Comparison of ENCODE assay signal across 8 cellular contexts in genomic region chr6:30618270-30618787, GRCh38. TPM values are rescaled to one million over a fixed set of nuclear protein-coding genes. Genes with fewer than 3 reads are reported as not detected.
DNase-seq lines count a peak whose midpoint lies in the region; ATAC-seq lines count a peak whose summit lies in the region.

No MANE protein-coding gene starts in this region.

- H3K27me3 Mint-ChIP-seq in activated CD4-positive, alpha-beta T cell treated with anti-CD3 and anti-CD28 coated beads for 36 hours = no peaks in the 10 kb centered on the region
- peaks cover 6% of the 10 kb centered on the region for H3K27me3 Mint-ChIP-seq in activated T-helper 1 cell treated with anti-CD3 and anti-CD28 coated beads, Interleukin-12 subunit alpha, Interleukin-12 subunit beta, Interleukin-2, Interleukin-4 antibody, amounts not matched to agents 30 ng/mL and 10 ng/mL and 1 ng/mL, durations not matched to agents 14 hours and 24 hours and 36 hours (ENCODE audit: insufficient read depth)
- H3K27me3 Mint-ChIP-seq in immature natural killer cell (ENCODE audit: low read depth in 3 of 3) = peaks cover 29 to 35% (median 35%) of the 10 kb centered on the region in 3 donors

- H3K9me3 Mint-ChIP-seq in activated CD4-positive, alpha-beta T cell treated with anti-CD3 and anti-CD28 coated beads for 36 hours (ENCODE audit: low read depth) = no peaks in the 10 kb centered on the region
- no peaks in the 10 kb centered on the region for H3K9me3 Mint-ChIP-seq in activated T-helper 1 cell treated with anti-CD3 and anti-CD28 coated beads, Interleukin-12 subunit alpha, Interleukin-12 subunit beta, Interleukin-2, Interleukin-4 antibody, amounts not matched to agents 30 ng/mL and 10 ng/mL and 1 ng/mL, durations not matched to agents 14 hours and 24 hours and 36 hours
- peaks cover 0 to 9% (median 2%) of the 10 kb centered on the region in 6 donors for H3K9me3 Mint-ChIP-seq in immature natural killer cell

- peaks cover 73% of the 10 kb centered on the region for H3K36me3 Mint-ChIP-seq in activated CD4-positive, alpha-beta T cell treated with anti-CD3 and anti-CD28 coated beads for 36 hours (ENCODE audit: low read depth)
- H3K36me3 Mint-ChIP-seq in activated T-helper 1 cell treated with anti-CD3 and anti-CD28 coated beads, Interleukin-12 subunit alpha, Interleukin-12 subunit beta, Interleukin-2, Interleukin-4 antibody, amounts not matched to agents 30 ng/mL and 10 ng/mL and 1 ng/mL, durations not matched to agents 14 hours and 24 hours and 36 hours (ENCODE audit: low read depth) = peaks cover 55% of the 10 kb centered on the region
- H3K36me3 Mint-ChIP-seq in immature natural killer cell = peaks cover 24 to 34% (median 27%) of the 10 kb centered on the region in 3 donors

- ATAC-seq in activated CD4-positive, alpha-beta T cell treated with anti-CD3 and anti-CD28 coated beads for 36 hours = no peak
- no peak for ATAC-seq in GM19397 (IDR thresholded peaks at IDR 0.05; ENCODE audit: unreplicated experiment)

- DNase-seq in activated CD4-positive, alpha-beta T cell treated with anti-CD3 and anti-CD28 coated beads for 36 hours = no peak
- DNase-seq in activated CD4-positive, alpha-beta T cell treated with anti-CD3 and anti-CD28 coated beads for 48 hours = no peak
- no peak for DNase-seq in activated T-helper 1 cell treated with anti-CD3 and anti-CD28 coated beads, Interleukin-12 subunit alpha, Interleukin-12 subunit beta, Interleukin-2, Interleukin-4 antibody, amounts not matched to agents 30 ng/mL and 10 ng/mL and 1 ng/mL, durations not matched to agents 14 hours and 24 hours and 36 hours (ENCODE audit: low spot score)
- DNase-seq in immature natural killer cell = no peak
- DNase-seq in substantia nigra (lab: John Stamatoyannopoulos, UW) = no peak
- DNase-seq in activated gamma-delta T cell treated with Interleukin-2 at 50 U/mL for 16 hours = no peak
- no peak for DNase-seq in NCI-H1092 treated with DMSO at 0.1 percent for 48 hours (lab: John Stamatoyannopoulos, UW)

- peak overlapping the region; percentile 98 for H3K27ac Mint-ChIP-seq in activated CD4-positive, alpha-beta T cell treated with anti-CD3 and anti-CD28 coated beads for 36 hours
- H3K27ac Mint-ChIP-seq in activated T-helper 1 cell treated with anti-CD3 and anti-CD28 coated beads, Interleukin-12 subunit alpha, Interleukin-12 subunit beta, Interleukin-2, Interleukin-4 antibody, amounts not matched to agents 30 ng/mL and 10 ng/mL and 1 ng/mL, durations not matched to agents 14 hours and 24 hours and 36 hours = peak overlapping the region; percentile 98
- peak overlapping the region; percentile 99 to 100 (median 100) for H3K27ac Mint-ChIP-seq in immature natural killer cell

- H3K4me3 Mint-ChIP-seq in activated CD4-positive, alpha-beta T cell treated with anti-CD3 and anti-CD28 coated beads for 36 hours = peak overlapping the region; percentile 97
- H3K4me3 Mint-ChIP-seq in activated T-helper 1 cell treated with anti-CD3 and anti-CD28 coated beads, Interleukin-12 subunit alpha, Interleukin-12 subunit beta, Interleukin-2, Interleukin-4 antibody, amounts not matched to agents 30 ng/mL and 10 ng/mL and 1 ng/mL, durations not matched to agents 14 hours and 24 hours and 36 hours = peak overlapping the region; percentile 91
- peak overlapping the region; percentile 99 to 100 (median 99) for H3K4me3 Mint-ChIP-seq in immature natural killer cell

- CTCF ChIA-PET in activated CD4-positive, alpha-beta T cell treated with anti-CD3 and anti-CD28 coated beads for 36 hours (lab: Charles Lee) = interaction anchor here (0.6 to 2.4 kb wide), 13 partner anchors 12 to 135 kb away, joined by 3 to 11 read pairs (median 4); partner anchors contain the start of genes C6orf136, DHX16 and PRR3

- peaks cover 29% of the 10 kb centered on the region for H3K4me1 Mint-ChIP-seq in activated CD4-positive, alpha-beta T cell treated with anti-CD3 and anti-CD28 coated beads for 36 hours
- peaks cover 31% of the 10 kb centered on the region for H3K4me1 Mint-ChIP-seq in activated T-helper 1 cell treated with anti-CD3 and anti-CD28 coated beads, Interleukin-12 subunit alpha, Interleukin-12 subunit beta, Interleukin-2, Interleukin-4 antibody, amounts not matched to agents 30 ng/mL and 10 ng/mL and 1 ng/mL, durations not matched to agents 14 hours and 24 hours and 36 hours (ENCODE audit: low read depth)
- H3K4me1 Mint-ChIP-seq in immature natural killer cell = peaks cover 35 to 36% of the 10 kb centered on the region in 2 donors

- POLR2A ChIA-PET in activated CD4-positive, alpha-beta T cell treated with anti-CD3 and anti-CD28 coated beads for 36 hours (lab: Charles Lee) = interaction anchor here (0.6 to 1.7 kb wide), 7 partner anchors 8 to 390 kb away, joined by 3 to 6 read pairs (median 3); partner anchors contain the start of genes ABCF1, ATAT1 and DHX16

- intact Hi-C loops in activated CD4-positive, alpha-beta T cell treated with anti-CD3 and anti-CD28 coated beads for 36 hours (cut with DNase I, micrococcal nuclease) = loop anchor here (5.0 to 10.0 kb wide), 6 partner anchors 194 to 1046 kb away; partner anchors contain the start of genes ATP6V1G2 (in 1 of the 2), C6orf47 (in 1 of the 2), CSNK2B (in 1 of the 2) and DDX39B (in 1 of the 2)
- intact Hi-C loops in activated T-helper 1 cell treated with anti-CD3 and anti-CD28 coated beads, Interleukin-12 subunit alpha, Interleukin-12 subunit beta, Interleukin-2, Interleukin-4 antibody, amounts not matched to agents 30 ng/mL and 10 ng/mL and 1 ng/mL, durations not matched to agents 14 hours and 24 hours and 36 hours (cut with micrococcal nuclease) = loop anchor here (5.0 to 10.0 kb wide), 6 partner anchors 119 to 1246 kb away; partner anchors contain the start of genes DDR1, HLA-B, NEU1 and POLR1H

- peak overlapping the region; percentile 99 for H3K27ac ChIP-seq in substantia nigra (ENCODE audit: low read depth, low read length, poor library complexity, severe bottlenecking)

RNA-seq across cellular contexts. Expression of gene MRPS18B, which starts 0.7 kb away (rescaled TPM):
- total RNA-seq in activated CD4-positive, alpha-beta T cell treated with anti-CD3 and anti-CD28 coated beads for 36 hours = 100 to 1,000 TPM; 111 to 114 TPM
- 75.5 and 77.7 TPM in 2 replicates for total RNA-seq in activated T-helper 1 cell treated with anti-CD3 and anti-CD28 coated beads, Interleukin-12 subunit alpha, Interleukin-12 subunit beta, Interleukin-2, Interleukin-4 antibody, amounts not matched to agents 30 ng/mL and 10 ng/mL and 1 ng/mL, durations not matched to agents 14 hours and 24 hours and 36 hours
- 100 to 1,000 TPM in 2 of 3 donors, 10 to 100 TPM in 1; 86.6 to 114 (median 102) TPM for polyA plus RNA-seq in immature natural killer cell

RNA-seq across cellular contexts. Expression of gene PPP1R10, which starts 1.3 kb away (rescaled TPM):
- total RNA-seq in activated CD4-positive, alpha-beta T cell treated with anti-CD3 and anti-CD28 coated beads for 36 hours = 10 to 100 TPM; 75.6 to 100.0 TPM
- 124 and 126 TPM in 2 replicates for total RNA-seq in activated T-helper 1 cell treated with anti-CD3 and anti-CD28 coated beads, Interleukin-12 subunit alpha, Interleukin-12 subunit beta, Interleukin-2, Interleukin-4 antibody, amounts not matched to agents 30 ng/mL and 10 ng/mL and 1 ng/mL, durations not matched to agents 14 hours and 24 hours and 36 hours
- 10 to 100 TPM in 2 of 3 donors, 1 to 10 TPM in 1; 5.5 to 30.0 (median 12.9) TPM for polyA plus RNA-seq in immature natural killer cell

RNA-seq across cellular contexts. Expression of gene ATAT1, which starts 8.3 kb away (rescaled TPM):
- total RNA-seq in activated CD4-positive, alpha-beta T cell treated with anti-CD3 and anti-CD28 coated beads for 36 hours = 1 to 10 TPM; 7.1 to 9.2 TPM
- 11.6 and 13.4 TPM in 2 replicates for total RNA-seq in activated T-helper 1 cell treated with anti-CD3 and anti-CD28 coated beads, Interleukin-12 subunit alpha, Interleukin-12 subunit beta, Interleukin-2, Interleukin-4 antibody, amounts not matched to agents 30 ng/mL and 10 ng/mL and 1 ng/mL, durations not matched to agents 14 hours and 24 hours and 36 hours
- polyA plus RNA-seq in immature natural killer cell = 1 to 10 TPM in 1 of 3 donors, under 1 TPM in 1, not detected in 1; 0.43 to 3.1 TPM

RNA-seq across cellular contexts. Expression of gene C6orf136, which starts 28.6 kb away (rescaled TPM):
- total RNA-seq in activated CD4-positive, alpha-beta T cell treated with anti-CD3 and anti-CD28 coated beads for 36 hours = 10 to 100 TPM; 26.5 to 30.8 TPM
- 23.9 and 36.0 TPM in 2 replicates for total RNA-seq in activated T-helper 1 cell treated with anti-CD3 and anti-CD28 coated beads, Interleukin-12 subunit alpha, Interleukin-12 subunit beta, Interleukin-2, Interleukin-4 antibody, amounts not matched to agents 30 ng/mL and 10 ng/mL and 1 ng/mL, durations not matched to agents 14 hours and 24 hours and 36 hours
- 10 to 100 TPM in 1 of 3 donors, 1 to 10 TPM in 2; 4.3 to 16.5 (median 9.8) TPM for polyA plus RNA-seq in immature natural killer cell

RNA-seq across cellular contexts. Expression of gene ABCF1, which starts 47.1 kb away (rescaled TPM):
- total RNA-seq in activated CD4-positive, alpha-beta T cell treated with anti-CD3 and anti-CD28 coated beads for 36 hours = 100 to 1,000 TPM in 1 of 2 experiments, 10 to 100 TPM in 1; 100.0 to 105 TPM
- 115 and 120 TPM in 2 replicates for total RNA-seq in activated T-helper 1 cell treated with anti-CD3 and anti-CD28 coated beads, Interleukin-12 subunit alpha, Interleukin-12 subunit beta, Interleukin-2, Interleukin-4 antibody, amounts not matched to agents 30 ng/mL and 10 ng/mL and 1 ng/mL, durations not matched to agents 14 hours and 24 hours and 36 hours
- 10 to 100 TPM in 2 of 3 donors, 1 to 10 TPM in 1; 4.3 to 50.1 (median 15.2) TPM for polyA plus RNA-seq in immature natural killer cell
